ENCODE assay signal across 8 cellular contexts in genomic region chr7:155298288-155298833, GRCh38. TPM values are rescaled to one million over a fixed set of nuclear protein-coding genes. Genes with fewer than 3 reads are reported as not detected.
DNase-seq lines count a peak whose midpoint lies in the region; ATAC-seq and TF ChIP-seq lines count a peak whose summit lies in the region.

No MANE protein-coding gene starts in this region.

- peaks cover 38% of the 10 kb centered on the region for H4K20me1 ChIP-seq in GM23338 (replicated peaks; ENCODE audit: insufficient read depth)

- 0 out of 2 replicates have a peak overlapping the region, but pooled peaks have one; percentile 10 for H2AFZ ChIP-seq in GM23338

- H3K27ac ChIP-seq in CD8-positive, alpha-beta T cell (ENCODE audit: low read depth, low read length), result peak overlapping the region; percentile 79
- 0 out of 2 replicates have a peak overlapping the region, but pooled peaks have one; percentile 70 for H3K27ac ChIP-seq in GM23338 (ENCODE audit: low read depth)
- H3K27ac ChIP-seq in SK-N-MC, result peak overlapping the region; percentile 72

- no peak for TF ChIP-seq CTCF in CD8-positive, alpha-beta T cell (IDR thresholded peaks at IDR 0.05)
- TF ChIP-seq CTCF in GM23338 (conservative IDR thresholded peaks at IDR 0.05; ENCODE audit: low read depth in 2 of 2), result no peak
- TF ChIP-seq CTCF in endothelial cell (IDR thresholded peaks at IDR 0.05; ENCODE audit: unreplicated experiment), result no peak
- no peak for TF ChIP-seq CTCF in nephron (IDR thresholded peaks at IDR 0.05; ENCODE audit: unreplicated experiment in 3 of 3)

- peak overlapping the region; percentile 90 for H3K4me3 Mint-ChIP-seq in CD8-positive, alpha-beta T cell
- H3K4me3 Mint-ChIP-seq in GM23338 (peak overlapping the region; percentile 88), endothelial cell (ENCODE audit: unreplicated experiment) (peak overlapping the region; percentile 96), nephron (peak overlapping the region; percentile 93 to 94 (median 93))

- H3K27me3 Mint-ChIP-seq in CD8-positive, alpha-beta T cell (ENCODE audit: low read depth), result no peaks in the 10 kb centered on the region
- H3K27me3 Mint-ChIP-seq in GM23338 (ENCODE audit: insufficient read depth, low read depth, poor library complexity) (peaks cover 6% of the 10 kb centered on the region), endothelial cell (ENCODE audit: unreplicated experiment) (peaks cover 3% of the 10 kb centered on the region), nephron (ENCODE audit: low read depth) (peaks cover 2% of the 10 kb centered on the region)

- H3F3A ChIP-seq in GM23338 (replicated peaks; ENCODE audit: low read depth), result no peaks in the 10 kb centered on the region

- peak overlapping the region; percentile 98 for H3K27ac Mint-ChIP-seq in CD8-positive, alpha-beta T cell
- H3K27ac Mint-ChIP-seq in GM23338 (no peak overlapping the region), endothelial cell (ENCODE audit: unreplicated experiment) (peak overlapping the region; percentile 91), nephron (peak overlapping the region; percentile 20 to 93 (median 69))

- H3K9me3 ChIP-seq in CD8-positive, alpha-beta T cell (ENCODE audit: low read length), result no peaks in the 10 kb centered on the region
- no peaks in the 10 kb centered on the region for H3K9me3 ChIP-seq in SK-N-MC (ENCODE audit: low read depth, low read length)

- peak in 3 of 7 experiments; percentile 14 to 63 (median 22) for DNase-seq in CD8-positive, alpha-beta T cell
- DNase-seq in GM23338 (ENCODE audit: low spot score), result peak; percentile 22
- DNase-seq in SK-N-MC (ENCODE audit: low read depth, low spot score), result no peak
- no peak for DNase-seq in endothelial cell (ENCODE audit: low spot score)
- no peak for DNase-seq in mucosa of gallbladder (ENCODE audit: low spot score)
- DNase-seq in AG20443 (ENCODE audit: low spot score), result no peak

- H3K9ac ChIP-seq in SK-N-MC (ENCODE audit: insufficient read length), result peak overlapping the region; percentile 87

- no peaks in the 10 kb centered on the region for H3K9me3 Mint-ChIP-seq in CD8-positive, alpha-beta T cell
- H3K9me3 Mint-ChIP-seq in GM23338 (no peaks in the 10 kb centered on the region; the same call in 2 of the 3 replicates), endothelial cell (ENCODE audit: unreplicated experiment) (no peaks in the 10 kb centered on the region), nephron (peaks cover 2% of the 10 kb centered on the region)

- H3K4me1 Mint-ChIP-seq in CD8-positive, alpha-beta T cell (ENCODE audit: low read depth), result peaks cover 42% of the 10 kb centered on the region
- H3K4me1 Mint-ChIP-seq in GM23338 (peaks cover 35% of the 10 kb centered on the region), endothelial cell (ENCODE audit: unreplicated experiment) (peaks cover 33% of the 10 kb centered on the region), nephron (peaks cover 40% of the 10 kb centered on the region)

- H3K79me2 ChIP-seq in GM23338 (replicated peaks; ENCODE audit: insufficient read depth), result peaks cover 52% of the 10 kb centered on the region

- POLR2A ChIA-PET in CD8-positive, alpha-beta T cell (lab: Charles Lee), result interaction anchor here (1.1 to 5.2 kb wide), 6 partner anchors 9 to 370 kb away, joined by 4 to 49 read pairs (median 8); partner anchors contain the start of gene PAXIP1

- intact Hi-C loops in CD8-positive, alpha-beta T cell (cut with DNase I, micrococcal nuclease), result loop anchor here in 1 of 2 experiments (5.0 kb wide), 1 partner anchor 106 kb away; no protein-coding TSS in a partner anchor

- peaks cover 25% of the 10 kb centered on the region for H3K36me3 Mint-ChIP-seq in CD8-positive, alpha-beta T cell
- H3K36me3 Mint-ChIP-seq in GM23338 (ENCODE audit: low read depth) (peaks cover 37% of the 10 kb centered on the region), endothelial cell (ENCODE audit: low read depth, unreplicated experiment) (peaks cover 23% of the 10 kb centered on the region), nephron (ENCODE audit: low read depth) (peaks cover 13% of the 10 kb centered on the region)

- H3K9me2 ChIP-seq in GM23338 (ENCODE audit: insufficient read depth), result 0 out of 2 replicates have a peak, but pooled peaks cover 5% of the 10 kb centered on the region

- H3K4me3 ChIP-seq in CD8-positive, alpha-beta T cell (ENCODE audit: low read depth, low read length), result peak overlapping the region; percentile 67
- peak overlapping the region; percentile 87 for H3K4me3 ChIP-seq in GM23338
- peak overlapping the region; percentile 97 for H3K4me3 ChIP-seq in SK-N-MC

- H3K4me2 ChIP-seq in GM23338, result peak overlapping the region; percentile 98

- H3K4me1 ChIP-seq in CD8-positive, alpha-beta T cell (ENCODE audit: insufficient read depth, low read length), result peaks cover 34% of the 10 kb centered on the region
- H3K4me1 ChIP-seq in GM23338 (ENCODE audit: insufficient read depth), result peaks cover 39% of the 10 kb centered on the region

- no peaks in the 10 kb centered on the region for H3K27me3 ChIP-seq in CD8-positive, alpha-beta T cell (ENCODE audit: insufficient read depth, low read length)
- no peaks in the 10 kb centered on the region for H3K27me3 ChIP-seq in GM23338 (ENCODE audit: insufficient read depth)

- H3K36me3 ChIP-seq in CD8-positive, alpha-beta T cell (ENCODE audit: insufficient read depth, low read length), result peaks cover 5% of the 10 kb centered on the region
- peaks cover 18% of the 10 kb centered on the region for H3K36me3 ChIP-seq in GM23338 (ENCODE audit: insufficient read depth)
- H3K36me3 ChIP-seq in SK-N-MC (ENCODE audit: insufficient read depth, low read length), result peaks cover 42% of the 10 kb centered on the region

- ATAC-seq in CD8-positive, alpha-beta T cell, result no peak
- peak; percentile 8 for ATAC-seq in GM23338
- ATAC-seq in GM18519 (IDR thresholded peaks at IDR 0.05; ENCODE audit: low FRiP score, unreplicated experiment), result no peak

- CTCF ChIA-PET in CD8-positive, alpha-beta T cell (lab: Charles Lee), result interaction anchor here (0.9 to 4.1 kb wide), 6 partner anchors 44 to 370 kb away, joined by 3 to 21 read pairs (median 5); no protein-coding TSS in a partner anchor

TF ChIP-seq in GM23338, 12 proteins besides CTCF, POLR2A, EP300 and RAD21 (continues in another document):
- TF ChIP-seq POLR2AphosphoS5 (IDR thresholded peaks at IDR 0.05; ENCODE audit: low read depth), result no peak
- TF ChIP-seq EZH2 (IDR thresholded peaks at IDR 0.05; ENCODE audit: low read depth, unreplicated experiment), result no peak
- no peak for TF ChIP-seq JUNB (IDR thresholded peaks at IDR 0.05; ENCODE audit: unreplicated experiment)
- no peak for TF ChIP-seq NANOG (IDR thresholded peaks at IDR 0.05; ENCODE audit: borderline replicate concordance)
- TF ChIP-seq EZH2phosphoT487 (IDR thresholded peaks at IDR 0.05; ENCODE audit: unreplicated experiment), result no peak
- no peak for TF ChIP-seq STAT1 (IDR thresholded peaks at IDR 0.05; ENCODE audit: unreplicated experiment)
- TF ChIP-seq, protein P1, sequence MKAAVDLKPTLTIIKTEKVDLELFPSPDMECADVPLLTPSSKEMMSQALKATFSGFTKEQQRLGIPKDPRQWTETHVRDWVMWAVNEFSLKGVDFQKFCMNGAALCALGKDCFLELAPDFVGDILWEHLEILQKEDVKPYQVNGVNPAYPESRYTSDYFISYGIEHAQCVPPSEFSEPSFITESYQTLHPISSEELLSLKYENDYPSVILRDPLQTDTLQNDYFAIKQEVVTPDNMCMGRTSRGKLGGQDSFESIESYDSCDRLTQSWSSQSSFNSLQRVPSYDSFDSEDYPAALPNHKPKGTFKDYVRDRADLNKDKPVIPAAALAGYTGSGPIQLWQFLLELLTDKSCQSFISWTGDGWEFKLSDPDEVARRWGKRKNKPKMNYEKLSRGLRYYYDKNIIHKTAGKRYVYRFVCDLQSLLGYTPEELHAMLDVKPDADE (IDR thresholded peaks at IDR 0.05), result no peak
- TF ChIP-seq REST (IDR thresholded peaks at IDR 0.05; ENCODE audit: unreplicated experiment), result no peak

RNA-seq across cellular contexts. Expression of gene INSIG1, which starts 0.7 kb away (rescaled TPM):
- total RNA-seq in CD8-positive, alpha-beta T cell, result 10 to 100 TPM; 93.5 to 99.9 TPM
- 106 and 131 TPM in 2 replicates for total RNA-seq in GM23338 (2014; rRNA removed; shearing (Covaris generic))
- 70.3 and 71.5 TPM in 2 replicates for polyA plus RNA-seq in GM23338 (2016; fragmentation: Nextera tagmentation; extraction: Ambion mirVana)
- total RNA-seq in endothelial cell (ENCODE audit: unreplicated experiment) (53.1 TPM), mucosa of gallbladder (256 TPM)
